In genomic region chr12:69442894-69443293, GRCh38 we compare ENCODE assay signal across 18 cellular contexts. TPM values are rescaled to one million over a fixed set of nuclear protein-coding genes. Genes with fewer than 3 reads are reported as not detected.
DNase-seq lines count a peak whose midpoint lies in the region; FAIRE-seq and TF ChIP-seq lines count a peak whose summit lies in the region.
"Had no signal": no experiment of that assay in that cellular context is flagged by ENCODE, and none has a peak within 500 bp of the region (broad histone marks: within the 10 kb centered on the region; RNA-seq: fewer than 3 reads in every experiment).

No MANE protein-coding gene starts in this region.

- H3K4me3 Mint-ChIP-seq in endodermal cell: peak overlapping the region; percentile 1
- H3K4me3 Mint-ChIP-seq: activated B cell treated with CpG ODN at 0.5 μM for 24 hours, immature natural killer cell had no signal

- DNase-seq in H4 (ENCODE audit: low spot score) (peak; percentile 5), RCC 7860 (ENCODE audit: low spot score) (peak; percentile 36), endodermal cell (peak; percentile 63), non-pigmented ciliary epithelial cell (ENCODE audit: low read depth) (peak; percentile 20), NCI-H446 treated with DMSO at 0.1 percent for 48 hours (lab: John Stamatoyannopoulos, UW) (no peak), G401 (ENCODE audit: low spot score) (no peak), SHP77 treated with DMSO at 0.1 percent for 48 hours (lab: John Stamatoyannopoulos, UW) (no peak)
- DNase-seq: activated B cell treated with CpG ODN at 0.5 μM for 24 hours, immature natural killer cell, NCI-H1417, NCI-H2171 treated with DMSO at 0.1 percent for 48 hours, T-helper 1 cell had no signal

- H3K9ac ChIP-seq in endodermal cell (ENCODE audit: extremely low read depth, low read length, poor library complexity, severe bottlenecking): no peak overlapping the region
- H3K9ac ChIP-seq: BLaER1, KMS-11, parathyroid adenoma had no signal

- no peaks in the 10 kb centered on the region for H3K27me3 ChIP-seq in endodermal cell (ENCODE audit: control insufficient read depth, insufficient read depth, low read length, poor library complexity, severe bottlenecking)
- H3K27me3 ChIP-seq: BLaER1 had no signal

- peak overlapping the region; percentile 56 for H3K27ac Mint-ChIP-seq in endodermal cell
- H3K27ac Mint-ChIP-seq: activated B cell treated with CpG ODN at 0.5 μM for 24 hours, immature natural killer cell had no signal

- WGBS in endodermal cell (ENCODE audit: insufficient coverage in 1 of 2, insufficient read length in 1 of 2), 2 experiments: 47 to 90% methylated on average over 2 to 3 of the region's 3 CpGs

- no peaks in the 10 kb centered on the region for H3K36me3 ChIP-seq in endodermal cell (ENCODE audit: control insufficient read depth, insufficient read depth, low read length)
- H3K36me3 ChIP-seq: BLaER1 had no signal

- H3K9me3 ChIP-seq in endodermal cell (ENCODE audit: control insufficient read depth, low read length): peaks cover 8% of the 10 kb centered on the region
- H3K9me3 ChIP-seq: BLaER1 had no signal

- H3K27me3 Mint-ChIP-seq in endodermal cell (ENCODE audit: insufficient read depth): no peaks in the 10 kb centered on the region
- H3K27me3 Mint-ChIP-seq: activated B cell treated with CpG ODN at 0.5 μM for 24 hours had no signal

- H3K4me1 Mint-ChIP-seq in endodermal cell: peaks cover 28% of the 10 kb centered on the region
- H3K4me1 Mint-ChIP-seq: activated B cell treated with CpG ODN at 0.5 μM for 24 hours, immature natural killer cell had no signal

- H3K27ac ChIP-seq in endodermal cell (ENCODE audit: low read depth, low read length): no peak overlapping the region
- H3K27ac ChIP-seq: BLaER1, KMS-11, parathyroid adenoma had no signal

- peaks cover 11% of the 10 kb centered on the region for H3K9me3 Mint-ChIP-seq in endodermal cell
- H3K9me3 Mint-ChIP-seq: activated B cell treated with CpG ODN at 0.5 μM for 24 hours, immature natural killer cell had no signal

- no peak for TF ChIP-seq CTCF in endodermal cell (conservative IDR thresholded peaks at IDR 0.05)

- in situ Hi-C loops in G401 (cut with HindIII; ENCODE audit: low sequenced_read_pairs): no loop called here

- FAIRE-seq in RCC 7860 (lab: Jason Lieb, UNC): no peak
- FAIRE-seq: endometrium had no signal

- peaks cover 22% of the 10 kb centered on the region for H3K4me1 ChIP-seq in endodermal cell (ENCODE audit: control insufficient read depth, insufficient read depth, low read length)
- H3K4me1 ChIP-seq: BLaER1, parathyroid adenoma had no signal

- peaks cover 2% of the 10 kb centered on the region for H3K36me3 Mint-ChIP-seq in endodermal cell (ENCODE audit: low read depth)
- H3K36me3 Mint-ChIP-seq: immature natural killer cell had no signal

- H3K4me3 ChIP-seq in endodermal cell (ENCODE audit: low read length): peak overlapping the region; percentile 32
- H3K4me3 ChIP-seq: BLaER1, lung, smooth muscle cell had no signal

RNA-seq across cellular contexts. Expression of gene FRS2, which starts 27.3 kb away (rescaled TPM):
- total RNA-seq in H4 (2014; rRNA removed; shearing (Covaris generic)): 17.8 and 34.4 TPM in 2 replicates
- 10 to 100 TPM; 63.1 to 65.8 TPM for total RNA-seq in endodermal cell
- 32.6 TPM for polyA plus RNA-seq in endodermal cell (2013, experiment 1 of 2)
- polyA plus RNA-seq in endodermal cell (2013, experiment 2 of 2): 37.5 TPM
- 14.2 and 20.6 TPM in 2 replicates for total RNA-seq in G401 (2014; rRNA removed; shearing (Covaris generic))

Comparison
In these comparisons a context has a peak if more than half of its experiments do, and no peak if none do; other contexts are left out.
1. DNase-seq: peak in H4 (single experiment), RCC 7860 (single experiment), endodermal cell (single experiment) and non-pigmented ciliary epithelial cell (single experiment); none in NCI-H446 treated with DMSO at 0.1 percent for 48 hours (single experiment), G401 (single experiment) and SHP77 treated with DMSO at 0.1 percent for 48 hours (single experiment).